ENCODE assay signal across 14 cellular contexts in genomic region chr16:71923941-71924690, GRCh38. TPM values are rescaled to one million over a fixed set of nuclear protein-coding genes. Genes with fewer than 3 reads are reported as not detected.
DNase-seq lines count a peak whose midpoint lies in the region; ATAC-seq and TF ChIP-seq lines count a peak whose summit lies in the region.
"Had no signal": no experiment of that assay in that cellular context is flagged by ENCODE, and none has a peak within 500 bp of the region (broad histone marks: within the 10 kb centered on the region; RNA-seq: fewer than 3 reads in every experiment).

No MANE protein-coding gene starts in this region.

- no peaks in the 10 kb centered on the region for H3K9me3 Mint-ChIP-seq in naive thymus-derived CD4-positive, alpha-beta T cell

- CTCF ChIA-PET in naive thymus-derived CD4-positive, alpha-beta T cell (lab: Charles Lee): no interaction called here

- peak overlapping the region; percentile 72 for H3K27ac Mint-ChIP-seq in T-helper 17 cell
- H3K27ac Mint-ChIP-seq in naive thymus-derived CD4-positive, alpha-beta T cell: peak overlapping the region in 3 of 9 donors; percentile 8 to 27 (median 17)
- H3K27ac Mint-ChIP-seq: activated CD8-positive, alpha-beta memory T cell treated with anti-CD3 and anti-CD28 coated beads, Interleukin-2, amount 10 ng/mL, durations not matched to agents 7 days and 5 days had no signal

- H3K9me3 ChIP-seq in T-helper 17 cell (ENCODE audit: control insufficient read depth, low read length, poor library complexity, severe bottlenecking): no peaks in the 10 kb centered on the region
- H3K9me3 ChIP-seq in naive thymus-derived CD4-positive, alpha-beta T cell (ENCODE audit: control insufficient read depth in 2 of 3, low read length in 3 of 3): no peaks in the 10 kb centered on the region
- H3K9me3 ChIP-seq in hepatocyte (ENCODE audit: low read depth): no peaks in the 10 kb centered on the region
- H3K9me3 ChIP-seq: right atrium auricular region had no signal

- no peak for ATAC-seq in T-helper 17 cell
- no peak for ATAC-seq in naive thymus-derived CD4-positive, alpha-beta T cell
- ATAC-seq: activated CD8-positive, alpha-beta memory T cell treated with anti-CD3 and anti-CD28 coated beads, Interleukin-2, amount 10 ng/mL, durations not matched to agents 7 days and 5 days had no signal

- H4K20me1 ChIP-seq in hepatocyte (ENCODE audit: insufficient read depth, poor library complexity, severe bottlenecking): peaks cover 52% of the 10 kb centered on the region

- no peak overlapping the region for H3K27ac ChIP-seq in naive thymus-derived CD4-positive, alpha-beta T cell (ENCODE audit: low read depth, low read length)
- no peak overlapping the region for H3K27ac ChIP-seq in hepatocyte
- H3K27ac ChIP-seq: right atrium auricular region, SK-N-MC had no signal

- H3K36me3 ChIP-seq in naive thymus-derived CD4-positive, alpha-beta T cell (ENCODE audit: control insufficient read depth in 2 of 3, insufficient read depth in 3 of 3, low read length in 3 of 3): peaks cover 30 to 96% (median 51%) of the 10 kb centered on the region in 3 experiments
- peaks cover 3% of the 10 kb centered on the region for H3K36me3 ChIP-seq in hepatocyte (replicated peaks; ENCODE audit: insufficient read depth, low read depth)

- no peaks in the 10 kb centered on the region for H3K4me1 ChIP-seq in naive thymus-derived CD4-positive, alpha-beta T cell (ENCODE audit: control insufficient read depth in 2 of 2, insufficient read depth in 2 of 2, low read length in 2 of 2)
- peaks cover 28% of the 10 kb centered on the region for H3K4me1 ChIP-seq in hepatocyte (ENCODE audit: insufficient read depth)

- intact Hi-C loops in naive thymus-derived CD4-positive, alpha-beta T cell (cut with micrococcal nuclease): no loop called here

- H3K36me3 Mint-ChIP-seq in T-helper 17 cell (ENCODE audit: low read depth): peaks cover 10% of the 10 kb centered on the region
- peaks cover 7 to 62% (median 38%) of the 10 kb centered on the region in 5 donors for H3K36me3 Mint-ChIP-seq in naive thymus-derived CD4-positive, alpha-beta T cell

- POLR2A ChIA-PET in naive thymus-derived CD4-positive, alpha-beta T cell (lab: Charles Lee): interaction anchor here (0.8 kb wide), 1 partner anchor 12 kb away, joined by 3 read pairs; no protein-coding TSS in a partner anchor

- peaks cover 75% of the 10 kb centered on the region for H3K79me2 ChIP-seq in hepatocyte

- no peak overlapping the region for H3K4me3 ChIP-seq in fibroblast of mammary gland (ENCODE audit: control insufficient read depth, low read depth, low read length)
- no peak overlapping the region for H3K4me3 ChIP-seq in naive thymus-derived CD4-positive, alpha-beta T cell (ENCODE audit: low read length)
- no peak overlapping the region for H3K4me3 ChIP-seq in hepatocyte
- H3K4me3 ChIP-seq: right atrium auricular region, SK-N-MC had no signal

- 88% methylated on average over 10 of the region's 10 CpGs for WGBS in hepatocyte (ENCODE audit: low lambda C conversion rate, missing lambda C conversion rate)

- H3K27me3 ChIP-seq in naive thymus-derived CD4-positive, alpha-beta T cell (ENCODE audit: control insufficient read depth in 2 of 2, insufficient read depth in 2 of 2, low read length in 2 of 2): no peaks in the 10 kb centered on the region
- H3K27me3 ChIP-seq in hepatocyte: no peaks in the 10 kb centered on the region
- H3K27me3 ChIP-seq: right atrium auricular region had no signal

- H3K9me2 ChIP-seq in hepatocyte (replicated peaks; ENCODE audit: insufficient read depth): no peaks in the 10 kb centered on the region

- H3K27me3 Mint-ChIP-seq in T-helper 17 cell: no peaks in the 10 kb centered on the region
- no peaks in the 10 kb centered on the region for H3K27me3 Mint-ChIP-seq in naive thymus-derived CD4-positive, alpha-beta T cell
- H3K27me3 Mint-ChIP-seq: activated CD8-positive, alpha-beta memory T cell treated with anti-CD3 and anti-CD28 coated beads, Interleukin-2, amount 10 ng/mL, durations not matched to agents 7 days and 5 days had no signal

- no peak for TF ChIP-seq CTCF in fibroblast of mammary gland (conservative IDR thresholded peaks at IDR 0.05; ENCODE audit: control insufficient read depth, insufficient read depth, low read depth, low read length)
- no peak for TF ChIP-seq CTCF in hepatocyte (IDR thresholded peaks at IDR 0.05; ENCODE audit: poor library complexity)

- DNase-seq in A172 (ENCODE audit: low spot score): peak; percentile 54
- peak; percentile 76 for DNase-seq in Daoy (ENCODE audit: low read depth)
- DNase-seq in T-helper 17 cell: no peak
- peak; percentile 41 for DNase-seq in fibroblast of mammary gland (ENCODE audit: low read depth)
- no peak for DNase-seq in NCI-H2171 treated with DMSO at 0.1 percent for 48 hours (lab: John Stamatoyannopoulos, UW)
- DNase-seq in naive thymus-derived CD4-positive, alpha-beta T cell: no peak
- no peak for DNase-seq in DMS79 treated with DMSO at 0.1 percent for 48 hours (lab: John Stamatoyannopoulos, UW)
- DNase-seq in hepatocyte (ENCODE audit: low spot score): no peak
- DNase-seq: activated CD8-positive, alpha-beta memory T cell treated with anti-CD3 and anti-CD28 coated beads, Interleukin-2, amount 10 ng/mL, durations not matched to agents 7 days and 5 days; NCI-H146; stimulated activated CD4-positive, alpha-beta T cell treated with anti-CD3 and anti-CD28 coated beads, Interleukin-1b, Interleukin-23, amount 100 ng/mL, for 48 hours; substantia nigra had no signal

- peaks cover 19% of the 10 kb centered on the region for H3K4me1 Mint-ChIP-seq in T-helper 17 cell
- peaks cover 3 to 17% (median 7%) of the 10 kb centered on the region in 7 donors for H3K4me1 Mint-ChIP-seq in naive thymus-derived CD4-positive, alpha-beta T cell

- no peak overlapping the region for H3K4me3 Mint-ChIP-seq in T-helper 17 cell
- no peak overlapping the region for H3K4me3 Mint-ChIP-seq in naive thymus-derived CD4-positive, alpha-beta T cell
- H3K4me3 Mint-ChIP-seq: activated CD8-positive, alpha-beta memory T cell treated with anti-CD3 and anti-CD28 coated beads, Interleukin-2, amount 10 ng/mL, durations not matched to agents 7 days and 5 days had no signal

- no peak overlapping the region for H2AFZ ChIP-seq in hepatocyte

- no peak overlapping the region for H3K4me2 ChIP-seq in hepatocyte

RNA-seq across cellular contexts. Expression of gene IST1, which starts 28.8 kb away (rescaled TPM):
- 163 and 166 TPM in 2 replicates for total RNA-seq in A172 (2014; rRNA removed; shearing (Covaris generic))
- total RNA-seq in Daoy (2014; rRNA removed; shearing (Covaris generic)): 178 and 216 TPM in 2 replicates
- total RNA-seq in T-helper 17 cell (100 to 1,000 TPM; 262 to 283 TPM), hepatocyte (216 and 240 TPM in 2 replicates)
- 100 to 1,000 TPM; 176 to 303 (median 286) TPM for total RNA-seq in naive thymus-derived CD4-positive, alpha-beta T cell
- 100 to 1,000 TPM; 130 to 231 TPM for polyA plus RNA-seq in naive thymus-derived CD4-positive, alpha-beta T cell
- 144 and 172 TPM in 2 replicates for polyA plus RNA-seq in hepatocyte

RNA-seq across cellular contexts. Expression of gene ZNF821, which starts 40.1 kb away (rescaled TPM):
- total RNA-seq in A172 (2014; rRNA removed; shearing (Covaris generic)): 8.1 and 23.9 TPM in 2 replicates
- 3.5 and 4.5 TPM in 2 replicates for total RNA-seq in Daoy (2014; rRNA removed; shearing (Covaris generic))
- 10 to 100 TPM; 12.2 to 14.1 TPM for total RNA-seq in T-helper 17 cell
- total RNA-seq in naive thymus-derived CD4-positive, alpha-beta T cell: 10 to 100 TPM in 2 of 5 experiments, 1 to 10 TPM in 3; 2.6 to 13.3 (median 7.0) TPM
- 1 to 10 TPM; 3.0 to 8.6 TPM for polyA plus RNA-seq in naive thymus-derived CD4-positive, alpha-beta T cell
- total RNA-seq in hepatocyte: 12.7 and 13.5 TPM in 2 replicates
- polyA plus RNA-seq in hepatocyte: 20.6 and 24.4 TPM in 2 replicates

Comparison
In these comparisons a context has a peak if more than half of its experiments do, and no peak if none do; other contexts are left out.
1. DNase-seq: peak in A172 (single experiment), Daoy (single experiment) and fibroblast of mammary gland (single experiment); none in T-helper 17 cell (0 of 3), NCI-H2171 treated with DMSO at 0.1 percent for 48 hours (single experiment), naive thymus-derived CD4-positive, alpha-beta T cell (0 of 9), DMS79 treated with DMSO at 0.1 percent for 48 hours (single experiment) and hepatocyte (single experiment).